ENCODE assay signal across 15 cellular contexts in the genomic region with DNA sequence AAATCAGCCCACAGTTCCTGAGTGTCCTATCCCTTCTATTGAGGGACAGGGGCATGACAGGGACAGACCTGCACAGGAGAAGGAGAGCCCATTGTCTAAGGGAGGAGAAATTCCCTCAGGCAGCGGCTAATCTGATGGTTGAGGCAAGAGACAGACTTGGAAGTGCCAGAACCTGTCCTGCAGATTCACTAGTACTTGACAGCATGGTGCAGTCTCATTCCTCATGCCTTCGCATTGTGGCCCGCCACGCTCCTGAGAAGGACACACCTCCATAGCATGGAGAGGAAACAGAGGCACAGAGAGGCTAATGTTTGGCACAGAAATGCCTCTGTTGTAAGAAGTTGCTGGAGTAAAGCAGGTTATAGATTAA. TPM values are rescaled to one million over a fixed set of nuclear protein-coding genes. Genes with fewer than 3 reads are reported as not detected.
DNase-seq lines count a peak whose midpoint lies in the region; ATAC-seq and TF ChIP-seq lines count a peak whose summit lies in the region.
"Had no signal": no experiment of that assay in that cellular context is flagged by ENCODE, and none has a peak within 500 bp of the region (broad histone marks: within the 10 kb centered on the region; RNA-seq: fewer than 3 reads in every experiment).

No MANE protein-coding gene starts in this region.

- no peak for ATAC-seq in stimulated activated effector memory CD8-positive, alpha-beta T cell treated with anti-CD3 and anti-CD28 coated beads, Interleukin-12 subunit alpha, Interleukin-12 subunit beta, amount 100 ng/mL, for 72 hours
- ATAC-seq: Panc1 had no signal

- peaks cover 13% of the 10 kb centered on the region for H3K4me1 ChIP-seq in endodermal cell (ENCODE audit: control insufficient read depth, insufficient read depth, low read length)
- peaks cover 42 to 51% of the 10 kb centered on the region in 2 experiments for H3K4me1 ChIP-seq in trophoblast cell (ENCODE audit: control insufficient read depth in 1 of 2, insufficient read depth in 2 of 2, low read length in 2 of 2)

- H3K9me3 Mint-ChIP-seq in endodermal cell: no peaks in the 10 kb centered on the region
- no peaks in the 10 kb centered on the region for H3K9me3 Mint-ChIP-seq in stimulated activated effector memory CD8-positive, alpha-beta T cell treated with anti-CD3 and anti-CD28 coated beads, Interleukin-12 subunit alpha, Interleukin-12 subunit beta, amount 100 ng/mL, for 72 hours

- peak overlapping the region; percentile 33 for H2BK120ac ChIP-seq in trophoblast cell (ENCODE audit: insufficient read depth, low read length, poor library complexity)

- H3K4ac ChIP-seq in trophoblast cell (ENCODE audit: low read depth, low read length): peak overlapping the region; percentile 87

- H4K8ac ChIP-seq in trophoblast cell (ENCODE audit: low read depth, low read length): no peak overlapping the region

- 95 to 98% methylated on average over 4 of the region's 4 CpGs for WGBS in endodermal cell (ENCODE audit: insufficient coverage in 1 of 2, insufficient read length in 1 of 2), 2 experiments
- no CpG with 5 or more reads among the region's 4 CpGs for WGBS in trophoblast cell (ENCODE audit: extremely low coverage, insufficient coverage, insufficient read length)

- H2AFZ ChIP-seq in trophoblast cell (ENCODE audit: insufficient read depth, low read length, poor library complexity): no peak overlapping the region

- peak overlapping the region; percentile 92 for H4K91ac ChIP-seq in trophoblast cell (ENCODE audit: low read depth, low read length)

- H3K9me3 ChIP-seq in endodermal cell (ENCODE audit: control insufficient read depth, low read length) (no peaks in the 10 kb centered on the region), trophoblast cell (ENCODE audit: insufficient read depth, low read depth, low read length) (no peaks in the 10 kb centered on the region)
- H3K9me3 ChIP-seq: MG63 had no signal

- H3K4me2 ChIP-seq in trophoblast cell (ENCODE audit: low read length): peak overlapping the region; percentile 38

- no peak overlapping the region for H2AK5ac ChIP-seq in trophoblast cell (ENCODE audit: low read length)

- H3K79me1 ChIP-seq in trophoblast cell (ENCODE audit: low read length): peaks cover 34% of the 10 kb centered on the region

- H3K18ac ChIP-seq in trophoblast cell (ENCODE audit: low read length): peak overlapping the region; percentile 80

- H3K23ac ChIP-seq in trophoblast cell (ENCODE audit: low read length): no peak overlapping the region

- no peak overlapping the region for H3K4me3 Mint-ChIP-seq in endodermal cell
- H3K4me3 Mint-ChIP-seq in stimulated activated effector memory CD8-positive, alpha-beta T cell treated with anti-CD3 and anti-CD28 coated beads, Interleukin-12 subunit alpha, Interleukin-12 subunit beta, amount 100 ng/mL, for 72 hours: no peak overlapping the region

- H3K27ac Mint-ChIP-seq in endodermal cell: no peak overlapping the region
- H3K27ac Mint-ChIP-seq in stimulated activated effector memory CD8-positive, alpha-beta T cell treated with anti-CD3 and anti-CD28 coated beads, Interleukin-12 subunit alpha, Interleukin-12 subunit beta, amount 100 ng/mL, for 72 hours: no peak overlapping the region

- no peak overlapping the region for H2BK5ac ChIP-seq in trophoblast cell (ENCODE audit: low read depth, low read length, poor library complexity)

- H4K12ac ChIP-seq in trophoblast cell (ENCODE audit: low read depth, low read length): no peak overlapping the region

- H3K36me3 ChIP-seq in endodermal cell (ENCODE audit: control insufficient read depth, insufficient read depth, low read length) (no peaks in the 10 kb centered on the region), trophoblast cell (ENCODE audit: control insufficient read depth in 1 of 2, insufficient read depth in 2 of 2, low read length in 2 of 2) (peaks cover 0 to 2% of the 10 kb centered on the region in 2 experiments)
- H3K36me3 ChIP-seq: MG63 had no signal

- no peaks in the 10 kb centered on the region for H3K27me3 Mint-ChIP-seq in endodermal cell (ENCODE audit: insufficient read depth)

- H3K27ac ChIP-seq in endodermal cell (ENCODE audit: low read depth, low read length): no peak overlapping the region
- H3K27ac ChIP-seq in trophoblast cell (ENCODE audit: low read depth, low read length): peak overlapping the region; percentile 84
- H3K27ac ChIP-seq: 22Rv1 had no signal

- H3K9ac ChIP-seq in endodermal cell (ENCODE audit: extremely low read depth, low read length, poor library complexity, severe bottlenecking) (no peak overlapping the region), trophoblast cell (ENCODE audit: low read length) (no peak overlapping the region)

- H3K4me1 Mint-ChIP-seq in endodermal cell: peaks cover 32% of the 10 kb centered on the region
- peaks cover under 1% of the 10 kb centered on the region for H3K4me1 Mint-ChIP-seq in stimulated activated effector memory CD8-positive, alpha-beta T cell treated with anti-CD3 and anti-CD28 coated beads, Interleukin-12 subunit alpha, Interleukin-12 subunit beta, amount 100 ng/mL, for 72 hours

- no peak for TF ChIP-seq CTCF in endodermal cell (conservative IDR thresholded peaks at IDR 0.05)

- H3K14ac ChIP-seq in trophoblast cell (ENCODE audit: low read length): no peak overlapping the region

- no peak for TF ChIP-seq POLR2A in erythroblast (IDR thresholded peaks at IDR 0.05; ENCODE audit: low read length)

- H3K4me3 ChIP-seq in endodermal cell (ENCODE audit: low read length) (no peak overlapping the region), trophoblast cell (ENCODE audit: low read depth, low read length) (no peak overlapping the region)
- H3K4me3 ChIP-seq: MG63 had no signal

- H3K27me3 ChIP-seq in endodermal cell (ENCODE audit: control insufficient read depth, insufficient read depth, low read length, poor library complexity, severe bottlenecking): no peaks in the 10 kb centered on the region
- no peaks in the 10 kb centered on the region for H3K27me3 ChIP-seq in trophoblast cell (ENCODE audit: insufficient read depth, low read length)
- H3K27me3 ChIP-seq: MG63 had no signal

- peak; percentile 15 for DNase-seq in SIG-M5 treated with dmso at 0.1 percent for 504 hours (lab: John Stamatoyannopoulos, UW; ENCODE audit: unreplicated experiment)
- no peak for DNase-seq in SIG-M5 (lab: John Stamatoyannopoulos, UW)
- DNase-seq in ELF-1 (ENCODE audit: low read depth, low spot score): peak; percentile 81
- peak; percentile 38 for DNase-seq in endodermal cell
- peak; percentile 92 to 96 for DNase-seq in trophoblast cell
- no peak for DNase-seq in DMS79 (lab: John Stamatoyannopoulos, UW)
- no peak for DNase-seq in stimulated activated effector memory CD8-positive, alpha-beta T cell treated with anti-CD3 and anti-CD28 coated beads, Interleukin-12 subunit alpha, Interleukin-12 subunit beta, amount 100 ng/mL, for 72 hours (ENCODE audit: low spot score in 2 of 2)
- no peak for DNase-seq in erythroblast (lab: John Stamatoyannopoulos, UW)
- DNase-seq: EL, MG63, NCI-H1105, NCI-H1694 treated with DMSO at 0.1 percent for 48 hours, NCI-H446 had no signal

- no peaks in the 10 kb centered on the region for H3K36me3 Mint-ChIP-seq in endodermal cell (ENCODE audit: low read depth)
- peaks cover 4% of the 10 kb centered on the region for H3K36me3 Mint-ChIP-seq in stimulated activated effector memory CD8-positive, alpha-beta T cell treated with anti-CD3 and anti-CD28 coated beads, Interleukin-12 subunit alpha, Interleukin-12 subunit beta, amount 100 ng/mL, for 72 hours

- peaks cover 28% of the 10 kb centered on the region for H3K79me2 ChIP-seq in trophoblast cell (ENCODE audit: control insufficient read depth, insufficient read depth, low read length, poor library complexity)

- no peak overlapping the region for H2BK12ac ChIP-seq in trophoblast cell (ENCODE audit: low read length)

RNA-seq across cellular contexts. Expression of gene P2RY6, which starts 3.2 kb away (rescaled TPM):
- under 1 TPM; 0.31 to 0.37 TPM for total RNA-seq in endodermal cell
- 0.11 TPM for polyA plus RNA-seq in endodermal cell (2013, experiment 1 of 2)
- polyA plus RNA-seq in endodermal cell (2013, experiment 2 of 2): not detected
- polyA plus RNA-seq in trophoblast cell (2013): 45.7 and 47.8 TPM in 2 replicates

RNA-seq across cellular contexts. Expression of gene ARHGEF17, which starts 32.7 kb away (rescaled TPM):
- 10 to 100 TPM; 31.0 to 39.0 TPM for total RNA-seq in endodermal cell
- 52.4 TPM for polyA plus RNA-seq in endodermal cell (2013, experiment 1 of 2)
- polyA plus RNA-seq in endodermal cell (2013, experiment 2 of 2): 45.3 TPM
- polyA plus RNA-seq in trophoblast cell (2013): 31.0 and 31.5 TPM in 2 replicates

RNA-seq across cellular contexts. Expression of gene P2RY2, which starts 57.3 kb away (rescaled TPM):
- total RNA-seq in endodermal cell: under 1 TPM; 0.60 to 0.62 TPM
- 0.25 TPM for polyA plus RNA-seq in endodermal cell (2013, experiment 1 of 2)
- 0.54 TPM for polyA plus RNA-seq in endodermal cell (2013, experiment 2 of 2)
- polyA plus RNA-seq in trophoblast cell (2013): 4.4 and 4.6 TPM in 2 replicates

Comparison
In these comparisons a context has a peak if more than half of its experiments do, and no peak if none do; other contexts are left out.
1. DNase-seq: peak in SIG-M5 treated with dmso at 0.1 percent for 504 hours (single experiment), ELF-1 (single experiment), endodermal cell (single experiment) and trophoblast cell (2 of 2); none in SIG-M5 (single experiment), DMS79 (single experiment), stimulated activated effector memory CD8-positive, alpha-beta T cell treated with anti-CD3 and anti-CD28 coated beads, Interleukin-12 subunit alpha, Interleukin-12 subunit beta, amount 100 ng/mL, for 72 hours (0 of 2) and erythroblast (0 of 2).